ENCODE assay signal across 8 cellular contexts in genomic region chr9:98263482-98264357, GRCh38. TPM values are rescaled to one million over a fixed set of nuclear protein-coding genes. Genes with fewer than 3 reads are reported as not detected.
DNase-seq lines count a peak whose midpoint lies in the region; ATAC-seq and TF ChIP-seq lines count a peak whose summit lies in the region.

No MANE protein-coding gene starts in this region.

- no peaks in the 10 kb centered on the region for H3K27me3 ChIP-seq in AG04450 (ENCODE audit: control insufficient read depth, insufficient read depth, low read length)

- DNase-seq in AG04450 (ENCODE audit: low read depth, low spot score), result peak; percentile 61
- peak; percentile 78 for DNase-seq in NCI-H82 treated with DMSO at 0.1 percent for 48 hours (lab: John Stamatoyannopoulos, UW; ENCODE audit: unreplicated experiment)
- DNase-seq in activated CD4-positive, alpha-beta memory T cell treated with anti-CD3 and anti-CD28 coated beads for 36 hours, result peak; percentile 90
- DNase-seq in effector CD8-positive, alpha-beta T cell (lab: John Stamatoyannopoulos, UW), result peak; percentile 62
- peak; percentile 76 to 77 for DNase-seq in memory B cell (ENCODE audit: low spot score in 2 of 2)
- peak; percentile 27 for DNase-seq in stimulated activated CD8-positive, alpha-beta memory T cell treated with anti-CD3 and anti-CD28 coated beads, Interleukin-15, amount 100 ng/mL, for 24 hours (ENCODE audit: low read depth)

- H3K27me3 Mint-ChIP-seq in activated CD4-positive, alpha-beta memory T cell treated with anti-CD3 and anti-CD28 coated beads for 36 hours, result peaks cover 3% of the 10 kb centered on the region
- H3K27me3 Mint-ChIP-seq in memory B cell, result peaks cover 11% of the 10 kb centered on the region

- no peaks in the 10 kb centered on the region for H3K9me3 Mint-ChIP-seq in activated CD4-positive, alpha-beta memory T cell treated with anti-CD3 and anti-CD28 coated beads for 36 hours
- no peaks in the 10 kb centered on the region for H3K9me3 Mint-ChIP-seq in memory B cell

- no peak overlapping the region for H3K27ac ChIP-seq in AG04450 (ENCODE audit: low read depth, low read length)

- ATAC-seq in GM18868 (IDR thresholded peaks at IDR 0.05; ENCODE audit: unreplicated experiment), result peak; percentile 87
- ATAC-seq in HG03521 (IDR thresholded peaks at IDR 0.05; ENCODE audit: unreplicated experiment), result peak; percentile 80
- ATAC-seq in memory B cell (ENCODE audit: low read depth), result peak; percentile 100

- intact Hi-C loops in activated CD4-positive, alpha-beta memory T cell treated with anti-CD3 and anti-CD28 coated beads for 36 hours (cut with micrococcal nuclease), result loop anchor here (1.0 to 10.0 kb wide), 3 partner anchors 58 to 549 kb away; no protein-coding TSS in a partner anchor

- peak; percentile 99 for TF ChIP-seq CTCF in AG04450 (IDR thresholded peaks at IDR 0.05; ENCODE audit: low read depth, low read length)

- H3K36me3 Mint-ChIP-seq in activated CD4-positive, alpha-beta memory T cell treated with anti-CD3 and anti-CD28 coated beads for 36 hours, result no peaks in the 10 kb centered on the region
- no peaks in the 10 kb centered on the region for H3K36me3 Mint-ChIP-seq in memory B cell

- CTCF ChIA-PET in AG04450 (lab: Charles Lee), result interaction anchor here (0.6 to 4.3 kb wide), 20 partner anchors 16 to 528 kb away, joined by 3 to 49 read pairs (median 4); partner anchors contain the start of genes CORO2A, TRIM14 and TRMO
- CTCF ChIA-PET in activated CD4-positive, alpha-beta memory T cell treated with anti-CD3 and anti-CD28 coated beads for 36 hours (lab: Charles Lee), result interaction anchor here (0.8 to 4.4 kb wide), 17 partner anchors 8 to 373 kb away, joined by 3 to 47 read pairs (median 4); partner anchors contain the start of genes TBC1D2 and TRIM14

- H3K4me1 Mint-ChIP-seq in activated CD4-positive, alpha-beta memory T cell treated with anti-CD3 and anti-CD28 coated beads for 36 hours (ENCODE audit: low read depth), result no peaks in the 10 kb centered on the region
- H3K4me1 Mint-ChIP-seq in memory B cell, result no peaks in the 10 kb centered on the region

- H3K27ac Mint-ChIP-seq in activated CD4-positive, alpha-beta memory T cell treated with anti-CD3 and anti-CD28 coated beads for 36 hours, result peak overlapping the region; percentile 39
- no peak overlapping the region for H3K27ac Mint-ChIP-seq in memory B cell

- H3K4me3 ChIP-seq in AG04450 (ENCODE audit: low read depth, low read length), result no peak overlapping the region

- POLR2A ChIA-PET in AG04450 (lab: Yijun Ruan, JAX), result no interaction called here
- POLR2A ChIA-PET in activated CD4-positive, alpha-beta memory T cell treated with anti-CD3 and anti-CD28 coated beads for 36 hours (lab: Charles Lee), result interaction anchor here (0.9 kb wide), 1 partner anchor 70 kb away, joined by 3 read pairs; no protein-coding TSS in a partner anchor

- H3K9me3 ChIP-seq in AG04450 (ENCODE audit: control insufficient read depth, insufficient read depth, low read length), result no peaks in the 10 kb centered on the region

- no peak overlapping the region for H3K4me3 Mint-ChIP-seq in activated CD4-positive, alpha-beta memory T cell treated with anti-CD3 and anti-CD28 coated beads for 36 hours
- H3K4me3 Mint-ChIP-seq in memory B cell, result no peak overlapping the region

RNA-seq across cellular contexts. Expression of gene TBC1D2, which starts 8.3 kb away (rescaled TPM):
- polyA plus RNA-seq in AG04450 (2011; rRNA removed), result 17.2 and 21.9 TPM in 2 replicates
- polyA minus RNA-seq in AG04450 (2011; rRNA and poly(A)+ RNA removed), result 22.3 and 27.7 TPM in 2 replicates
- 1 to 10 TPM; 5.2 to 5.3 TPM for total RNA-seq in activated CD4-positive, alpha-beta memory T cell treated with anti-CD3 and anti-CD28 coated beads for 36 hours

Comparison
In these comparisons a context has a peak if more than half of its experiments do, and no peak if none do; other contexts are left out.
1. DNase-seq: peak in every context shown above with its lines; median percentile 90 in activated CD4-positive, alpha-beta memory T cell treated with anti-CD3 and anti-CD28 coated beads for 36 hours; 78 in NCI-H82 treated with DMSO at 0.1 percent for 48 hours; 76 in memory B cell; 62 in effector CD8-positive, alpha-beta T cell; 61 in AG04450; 27 in stimulated activated CD8-positive, alpha-beta memory T cell treated with anti-CD3 and anti-CD28 coated beads, Interleukin-15, amount 100 ng/mL, for 24 hours.